In the genomic region with DNA sequence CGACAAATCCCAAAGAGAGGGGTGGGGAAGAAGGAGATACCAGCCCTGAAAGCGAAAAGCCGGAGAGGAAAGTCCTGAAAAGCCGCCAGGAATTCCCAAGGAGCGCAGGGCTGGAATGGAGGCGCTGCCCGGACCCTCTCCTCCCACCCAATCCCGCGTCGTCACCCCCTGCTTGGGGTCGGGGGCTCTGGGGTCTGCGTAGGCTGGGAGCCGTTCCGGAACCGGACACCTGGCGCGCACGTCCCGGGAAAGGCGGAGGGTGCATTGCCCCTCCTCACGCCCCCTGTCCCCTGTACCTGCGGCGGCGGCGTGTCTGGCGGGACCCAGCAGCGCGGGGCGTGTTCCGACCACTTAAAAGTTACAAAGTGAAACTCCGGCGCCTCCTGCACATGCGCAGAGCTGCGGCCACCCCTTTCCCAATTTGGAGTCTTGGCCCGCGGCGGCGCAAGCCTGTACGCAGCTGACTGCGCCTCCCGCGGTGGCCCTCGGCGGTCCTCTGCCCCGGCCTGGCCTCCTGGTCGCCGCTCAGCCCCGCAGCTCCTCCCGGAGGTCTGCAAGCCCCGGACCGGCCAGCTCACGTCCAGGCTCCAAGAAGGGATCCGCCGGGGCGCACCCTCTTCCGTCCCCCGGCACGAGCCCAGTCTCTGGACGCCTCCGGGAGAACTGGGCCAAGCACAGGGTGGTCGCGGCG, we compare ENCODE assay signal across 1 cellular context.
A peak's percentile ranks its signal among the peaks of the same experiment; 100 is the strongest.
TF ChIP-seq lines count a peak whose summit lies in the region.

TSS of gene TMEM63A (minus strand) at position 373 of the 691 bp plus-strand sequence. CDS start 4,800 bp downstream, outside the sequence.

TF ChIP-seq in K562, 482 proteins besides CTCF, POLR2A, EP300 and RAD21 (continued from another document and continues in another):
- TF ChIP-seq, protein P1, sequence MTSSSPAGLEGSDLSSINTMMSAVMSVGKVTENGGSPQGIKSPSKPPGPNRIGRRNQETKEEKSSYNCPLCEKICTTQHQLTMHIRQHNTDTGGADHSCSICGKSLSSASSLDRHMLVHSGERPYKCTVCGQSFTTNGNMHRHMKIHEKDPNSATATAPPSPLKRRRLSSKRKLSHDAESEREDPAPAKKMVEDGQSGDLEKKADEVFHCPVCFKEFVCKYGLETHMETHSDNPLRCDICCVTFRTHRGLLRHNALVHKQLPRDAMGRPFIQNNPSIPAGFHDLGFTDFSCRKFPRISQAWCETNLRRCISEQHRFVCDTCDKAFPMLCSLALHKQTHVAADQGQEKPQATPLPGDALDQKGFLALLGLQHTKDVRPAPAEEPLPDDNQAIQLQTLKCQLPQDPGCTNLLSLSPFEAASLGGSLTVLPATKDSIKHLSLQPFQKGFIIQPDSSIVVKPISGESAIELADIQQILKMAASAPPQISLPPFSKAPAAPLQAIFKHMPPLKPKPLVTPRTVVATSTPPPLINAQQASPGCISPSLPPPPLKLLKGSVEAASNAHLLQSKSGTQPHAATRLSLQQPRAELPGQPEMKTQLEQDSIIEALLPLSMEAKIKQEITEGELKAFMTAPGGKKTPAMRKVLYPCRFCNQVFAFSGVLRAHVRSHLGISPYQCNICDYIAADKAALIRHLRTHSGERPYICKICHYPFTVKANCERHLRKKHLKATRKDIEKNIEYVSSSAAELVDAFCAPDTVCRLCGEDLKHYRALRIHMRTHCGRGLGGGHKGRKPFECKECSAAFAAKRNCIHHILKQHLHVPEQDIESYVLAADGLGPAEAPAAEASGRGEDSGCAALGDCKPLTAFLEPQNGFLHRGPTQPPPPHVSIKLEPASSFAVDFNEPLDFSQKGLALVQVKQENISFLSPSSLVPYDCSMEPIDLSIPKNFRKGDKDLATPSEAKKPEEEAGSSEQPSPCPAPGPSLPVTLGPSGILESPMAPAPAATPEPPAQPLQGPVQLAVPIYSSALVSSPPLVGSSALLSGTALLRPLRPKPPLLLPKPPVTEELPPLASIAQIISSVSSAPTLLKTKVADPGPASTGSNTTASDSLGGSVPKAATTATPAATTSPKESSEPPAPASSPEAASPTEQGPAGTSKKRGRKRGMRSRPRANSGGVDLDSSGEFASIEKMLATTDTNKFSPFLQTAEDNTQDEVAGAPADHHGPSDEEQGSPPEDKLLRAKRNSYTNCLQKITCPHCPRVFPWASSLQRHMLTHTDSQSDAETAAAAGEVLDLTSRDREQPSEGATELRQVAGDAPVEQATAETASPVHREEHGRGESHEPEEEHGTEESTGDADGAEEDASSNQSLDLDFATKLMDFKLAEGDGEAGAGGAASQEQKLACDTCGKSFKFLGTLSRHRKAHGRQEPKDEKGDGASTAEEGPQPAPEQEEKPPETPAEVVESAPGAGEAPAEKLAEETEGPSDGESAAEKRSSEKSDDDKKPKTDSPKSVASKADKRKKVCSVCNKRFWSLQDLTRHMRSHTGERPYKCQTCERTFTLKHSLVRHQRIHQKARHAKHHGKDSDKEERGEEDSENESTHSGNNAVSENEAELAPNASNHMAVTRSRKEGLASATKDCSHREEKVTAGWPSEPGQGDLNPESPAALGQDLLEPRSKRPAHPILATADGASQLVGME (CRISPR knock-in tag; IDR thresholded peaks at IDR 0.05), result 0 out of 2 replicates have a peak, but pooled peaks have one; percentile 10
- TF ChIP-seq RFX1 (IDR thresholded peaks at IDR 0.05) (no peak), ZFP30 (CRISPR knock-in tag; IDR thresholded peaks at IDR 0.05; ENCODE audit: borderline replicate concordance) (no peak), ZNF764 (CRISPR knock-in tag; IDR thresholded peaks at IDR 0.05; ENCODE audit: low read depth) (no peak), PHF20 (IDR thresholded peaks at IDR 0.05; ENCODE audit: partially characterized antibody) (peak; percentile 56), THAP12 (CRISPR knock-in tag; IDR thresholded peaks at IDR 0.05) (peak; percentile 65), ZNF699 (CRISPR knock-in tag; IDR thresholded peaks at IDR 0.05; ENCODE audit: insufficient replicate concordance) (no peak), ZNF41 (CRISPR knock-in tag; conservative IDR thresholded peaks at IDR 0.05) (no peak), SIX5 (IDR thresholded peaks at IDR 0.05; ENCODE audit: borderline replicate concordance in 1 of 2, insufficient read depth in 1 of 2, low read depth in 1 of 2, low read length in 2 of 2) (no peak), CBX8 (IDR thresholded peaks at IDR 0.05; ENCODE audit: borderline replicate concordance, extremely low read depth, low read depth, low read length, poor library complexity, severe bottlenecking) (no peak), NBN (IDR thresholded peaks at IDR 0.05; ENCODE audit: low read depth) (peak; percentile 79; the same call in 1 of the 2 replicates), DACH1 (IDR thresholded peaks at IDR 0.05; ENCODE audit: partially characterized antibody) (peak; percentile 45), BRD9 (IDR thresholded peaks at IDR 0.05; ENCODE audit: low read depth, partially characterized antibody) (peak; percentile 13), NFE2 (IDR thresholded peaks at IDR 0.05; ENCODE audit: low read depth) (no peak), MTA3 (IDR thresholded peaks at IDR 0.05; ENCODE audit: borderline replicate concordance) (peak; percentile 36; the same call in 1 of the 2 replicates), ETV6 (IDR thresholded peaks at IDR 0.05; ENCODE audit: borderline replicate concordance in 1 of 2, low read depth in 2 of 2, low read length in 1 of 2) (no peak), ETV6 (CRISPR knock-in tag; IDR thresholded peaks at IDR 0.05; ENCODE audit: borderline replicate concordance) (no peak), NEUROD1 (IDR thresholded peaks at IDR 0.05; ENCODE audit: borderline replicate concordance, low read depth, low read length, partially characterized antibody) (no peak), FOXK1 (CRISPR knock-in tag; IDR thresholded peaks at IDR 0.05; ENCODE audit: borderline replicate concordance) (no peak), ZNF274 (IDR thresholded peaks at IDR 0.05; ENCODE audit: borderline replicate concordance, low read depth, low read length) (no peak; the same call in 1 of the 2 replicates), ZNF518B (CRISPR knock-in tag; IDR thresholded peaks at IDR 0.05) (no peak), KDM2B (CRISPR knock-in tag; IDR thresholded peaks at IDR 0.05) (0 out of 2 replicates have a peak, but pooled peaks have one; percentile 21), ZNF24 (IDR thresholded peaks at IDR 0.05) (peak; percentile 71; the same call in 1 of the 2 replicates), DNMT1 (IDR thresholded peaks at IDR 0.05) (no peak), C11orf30 (IDR thresholded peaks at IDR 0.05; ENCODE audit: low read depth) (no peak), MTA2 (IDR thresholded peaks at IDR 0.05; ENCODE audit: low read depth) (no peak), ZNF507 (tag; conservative IDR thresholded peaks at IDR 0.05) (no peak), MAFF (IDR thresholded peaks at IDR 0.05; ENCODE audit: low read length) (no peak), ZNF395 (CRISPR knock-in tag; IDR thresholded peaks at IDR 0.05) (no peak), BCL6 (CRISPR knock-in tag; IDR thresholded peaks at IDR 0.05) (no peak), FUS (optimal IDR thresholded peaks at IDR 0.05; ENCODE audit: low read depth, low read length) (no peak)
- TF ChIP-seq, protein P2, sequence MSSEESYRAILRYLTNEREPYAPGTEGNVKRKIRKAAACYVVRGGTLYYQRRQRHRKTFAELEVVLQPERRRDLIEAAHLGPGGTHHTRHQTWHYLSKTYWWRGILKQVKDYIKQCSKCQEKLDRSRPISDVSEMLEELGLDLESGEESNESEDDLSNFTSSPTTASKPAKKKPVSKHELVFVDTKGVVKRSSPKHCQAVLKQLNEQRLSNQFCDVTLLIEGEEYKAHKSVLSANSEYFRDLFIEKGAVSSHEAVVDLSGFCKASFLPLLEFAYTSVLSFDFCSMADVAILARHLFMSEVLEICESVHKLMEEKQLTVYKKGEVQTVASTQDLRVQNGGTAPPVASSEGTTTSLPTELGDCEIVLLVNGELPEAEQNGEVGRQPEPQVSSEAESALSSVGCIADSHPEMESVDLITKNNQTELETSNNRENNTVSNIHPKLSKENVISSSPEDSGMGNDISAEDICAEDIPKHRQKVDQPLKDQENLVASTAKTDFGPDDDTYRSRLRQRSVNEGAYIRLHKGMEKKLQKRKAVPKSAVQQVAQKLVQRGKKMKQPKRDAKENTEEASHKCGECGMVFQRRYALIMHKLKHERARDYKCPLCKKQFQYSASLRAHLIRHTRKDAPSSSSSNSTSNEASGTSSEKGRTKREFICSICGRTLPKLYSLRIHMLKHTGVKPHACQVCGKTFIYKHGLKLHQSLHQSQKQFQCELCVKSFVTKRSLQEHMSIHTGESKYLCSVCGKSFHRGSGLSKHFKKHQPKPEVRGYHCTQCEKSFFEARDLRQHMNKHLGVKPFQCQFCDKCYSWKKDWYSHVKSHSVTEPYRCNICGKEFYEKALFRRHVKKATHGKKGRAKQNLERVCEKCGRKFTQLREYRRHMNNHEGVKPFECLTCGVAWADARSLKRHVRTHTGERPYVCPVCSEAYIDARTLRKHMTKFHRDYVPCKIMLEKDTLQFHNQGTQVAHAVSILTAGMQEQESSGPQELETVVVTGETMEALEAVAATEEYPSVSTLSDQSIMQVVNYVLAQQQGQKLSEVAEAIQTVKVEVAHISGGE (CRISPR knock-in tag; IDR thresholded peaks at IDR 0.05), result peak in 1 of 3 experiments; percentile 72; a peak in 2 of 6 replicates
- TF ChIP-seq, protein P3, sequence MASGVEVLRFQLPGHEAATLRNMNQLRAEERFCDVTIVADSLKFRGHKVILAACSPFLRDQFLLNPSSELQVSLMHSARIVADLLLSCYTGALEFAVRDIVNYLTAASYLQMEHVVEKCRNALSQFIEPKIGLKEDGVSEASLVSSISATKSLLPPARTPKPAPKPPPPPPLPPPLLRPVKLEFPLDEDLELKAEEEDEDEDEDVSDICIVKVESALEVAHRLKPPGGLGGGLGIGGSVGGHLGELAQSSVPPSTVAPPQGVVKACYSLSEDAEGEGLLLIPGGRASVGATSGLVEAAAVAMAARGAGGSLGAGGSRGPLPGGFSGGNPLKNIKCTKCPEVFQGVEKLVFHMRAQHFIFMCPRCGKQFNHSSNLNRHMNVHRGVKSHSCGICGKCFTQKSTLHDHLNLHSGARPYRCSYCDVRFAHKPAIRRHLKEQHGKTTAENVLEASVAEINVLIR (CRISPR knock-in tag; IDR thresholded peaks at IDR 0.05), result peak; percentile 56; the same call in 1 of the 2 replicates
- TF ChIP-seq, protein P4, sequence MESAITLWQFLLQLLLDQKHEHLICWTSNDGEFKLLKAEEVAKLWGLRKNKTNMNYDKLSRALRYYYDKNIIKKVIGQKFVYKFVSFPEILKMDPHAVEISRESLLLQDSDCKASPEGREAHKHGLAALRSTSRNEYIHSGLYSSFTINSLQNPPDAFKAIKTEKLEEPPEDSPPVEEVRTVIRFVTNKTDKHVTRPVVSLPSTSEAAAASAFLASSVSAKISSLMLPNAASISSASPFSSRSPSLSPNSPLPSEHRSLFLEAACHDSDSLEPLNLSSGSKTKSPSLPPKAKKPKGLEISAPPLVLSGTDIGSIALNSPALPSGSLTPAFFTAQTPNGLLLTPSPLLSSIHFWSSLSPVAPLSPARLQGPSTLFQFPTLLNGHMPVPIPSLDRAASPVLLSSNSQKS (CRISPR knock-in tag; IDR thresholded peaks at IDR 0.05), result peak; percentile 34; the same call in 1 of the 2 replicates
